Comparison of ENCODE assay signal across 11 cellular contexts in genomic region chr9:78314953-78315870, GRCh38. TPM values are rescaled to one million over a fixed set of nuclear protein-coding genes. Genes with fewer than 3 reads are reported as not detected.
DNase-seq lines count a peak whose midpoint lies in the region; ATAC-seq, FAIRE-seq and TF ChIP-seq lines count a peak whose summit lies in the region.
"Had no signal": no experiment of that assay in that cellular context is flagged by ENCODE, and none has a peak within 500 bp of the region (broad histone marks: within the 10 kb centered on the region; RNA-seq: fewer than 3 reads in every experiment).

No MANE protein-coding gene starts in this region.

- no peak overlapping the region for H2AK5ac ChIP-seq in H9 (ENCODE audit: insufficient read length, low read length)

- no peak overlapping the region for H3K14ac ChIP-seq in H9 (ENCODE audit: insufficient read depth, low read length)

- FAIRE-seq in astrocyte (lab: Jason Lieb, UNC), result no peak

- ATAC-seq in gastroesophageal sphincter, result peak; percentile 13
- ATAC-seq: activated T-helper 17 cell treated with anti-CD3 and anti-CD28 coated beads, Interleukin-2, amount 50 U/mL, for 72 hours had no signal

- H3K4me3 ChIP-seq in astrocyte (ENCODE audit: insufficient read depth, low read depth, low read length) (no peak overlapping the region), gastroesophageal sphincter (no peak overlapping the region)

- H3K23me2 ChIP-seq in H9 (ENCODE audit: insufficient read length, low read depth, low read length, poor library complexity, severe bottlenecking), result no peaks in the 10 kb centered on the region

- no peak for TF ChIP-seq EP300 in gastroesophageal sphincter (IDR thresholded peaks at IDR 0.05)

- H3K4me3 Mint-ChIP-seq in H9, result peak overlapping the region in 1 of 2 experiments; percentile 59; a peak in 2 of 5 replicates
- H3K4me3 Mint-ChIP-seq in astrocyte (ENCODE audit: unreplicated experiment), result peak overlapping the region; percentile 0
- H3K4me3 Mint-ChIP-seq in Calu3 (ENCODE audit: low read depth, unreplicated experiment), result no peak overlapping the region
- H3K4me3 Mint-ChIP-seq: activated T-helper 17 cell treated with anti-CD3 and anti-CD28 coated beads, Interleukin-2, amount 50 U/mL, for 72 hours had no signal

- no peak overlapping the region for H4K91ac ChIP-seq in H9 (ENCODE audit: insufficient read length, low read depth, low read length)

- no peak overlapping the region for H3T11ph ChIP-seq in H9 (ENCODE audit: low read length)

- intact Hi-C loops in Calu3 (cut with micrococcal nuclease; ENCODE audit: unreplicated experiment), result no loop called here

- H3K9ac ChIP-seq in H9 (ENCODE audit: extremely low read depth, insufficient read length, low read length), result no peak overlapping the region
- H3K9ac ChIP-seq in astrocyte (ENCODE audit: low read length), result no peak overlapping the region

- no peak overlapping the region for H3K18ac ChIP-seq in H9 (ENCODE audit: insufficient read length, low read depth, low read length)

- H2BK12ac ChIP-seq in H9 (ENCODE audit: insufficient read length, low read depth, low read length), result no peak overlapping the region

- no peak overlapping the region for H2BK120ac ChIP-seq in H9 (ENCODE audit: low read depth, low read length, poor library complexity, severe bottlenecking)

- peaks cover 5% of the 10 kb centered on the region for H3K36me3 ChIP-seq in astrocyte (ENCODE audit: insufficient read depth, low read length)
- peaks cover 0 to 28% of the 10 kb centered on the region in 2 donors for H3K36me3 ChIP-seq in gastroesophageal sphincter

- H3K27me3 Mint-ChIP-seq in H9 (ENCODE audit: low read depth) (no peaks in the 10 kb centered on the region), astrocyte (ENCODE audit: low read depth, unreplicated experiment) (peaks cover 2% of the 10 kb centered on the region), Calu3 (ENCODE audit: unreplicated experiment) (no peaks in the 10 kb centered on the region)
- H3K27me3 Mint-ChIP-seq: activated T-helper 17 cell treated with anti-CD3 and anti-CD28 coated beads, Interleukin-2, amount 50 U/mL, for 72 hours had no signal

- H3K36me3 Mint-ChIP-seq in H9 (ENCODE audit: insufficient read depth in 1 of 3, low read depth in 3 of 3) (peaks cover 72 to 92% (median 81%) of the 10 kb centered on the region in 3 experiments), astrocyte (ENCODE audit: low read depth, unreplicated experiment) (peaks cover 35% of the 10 kb centered on the region), Calu3 (ENCODE audit: insufficient read depth, unreplicated experiment) (peaks cover 52% of the 10 kb centered on the region)

- H3K27ac Mint-ChIP-seq in H9 (peak overlapping the region; percentile 32 to 85 (median 55); a peak in 4 of 7 replicates), astrocyte (ENCODE audit: unreplicated experiment) (peak overlapping the region; percentile 87), Calu3 (ENCODE audit: unreplicated experiment) (no peak overlapping the region)
- H3K27ac Mint-ChIP-seq: activated T-helper 17 cell treated with anti-CD3 and anti-CD28 coated beads, Interleukin-2, amount 50 U/mL, for 72 hours had no signal

- H3K4me2 ChIP-seq in H9 (ENCODE audit: insufficient read depth, insufficient read length, low read length), result no peak overlapping the region
- H3K4me2 ChIP-seq in astrocyte (ENCODE audit: low read length), result no peak overlapping the region

- no TSS peak for BruUV-seq in Calu3 (replicated peaks; lab: Mats Ljungman, UMichigan)

- H3K79me1 ChIP-seq in H9 (ENCODE audit: insufficient read depth, low read depth, low read length, poor library complexity, severe bottlenecking), result no peaks in the 10 kb centered on the region

- H3K4ac ChIP-seq in H9 (ENCODE audit: low read depth, low read length), result no peak overlapping the region

- CTCF ChIA-PET in Calu3 (lab: Charles Lee), result interaction anchor here (0.6 kb wide), 1 partner anchor 411 kb away, joined by 3 read pairs; no protein-coding TSS in a partner anchor

- no CpG with 5 or more reads among the region's 8 CpGs for WGBS in H9 (ENCODE audit: extremely low coverage, insufficient read length, low lambda C conversion rate)
- 46% methylated on average over 6 of the region's 8 CpGs; no CpG with 5 or more reads in 1 of the 2 donors for WGBS in gastroesophageal sphincter (ENCODE audit: low coverage in 1 of 2), 2 donors

- no peak overlapping the region for H4K5ac ChIP-seq in H9 (ENCODE audit: insufficient read length, low read depth, low read length)

- H3K79me2 ChIP-seq in H9 (ENCODE audit: insufficient read depth, low read length), result no peaks in the 10 kb centered on the region
- H3K79me2 ChIP-seq in astrocyte (ENCODE audit: insufficient read depth, low read length), result no peaks in the 10 kb centered on the region

- no peak overlapping the region for H2AFZ ChIP-seq in H9 (ENCODE audit: low read length)
- no peak overlapping the region for H2AFZ ChIP-seq in astrocyte (ENCODE audit: low read depth, low read length)

- no peak overlapping the region for H2BK15ac ChIP-seq in H9 (ENCODE audit: low read depth, low read length)

- H2BK20ac ChIP-seq in H9 (ENCODE audit: low read depth, low read length, poor library complexity, severe bottlenecking), result no peak overlapping the region

- H2BK5ac ChIP-seq in H9 (ENCODE audit: insufficient read length, low read length), result no peak overlapping the region

- TF ChIP-seq POLR2A in gastroesophageal sphincter (IDR thresholded peaks at IDR 0.05), result no peak

- no peaks in the 10 kb centered on the region for H4K20me1 ChIP-seq in H9 (ENCODE audit: control insufficient read depth, insufficient read depth, insufficient read length)
- H4K20me1 ChIP-seq in astrocyte (ENCODE audit: insufficient read depth, low read length), result no peaks in the 10 kb centered on the region

- H3K4me1 ChIP-seq in H9 (ENCODE audit: insufficient read depth, low read length) (no peaks in the 10 kb centered on the region), astrocyte (ENCODE audit: insufficient read depth, low read length) (no peaks in the 10 kb centered on the region), gastroesophageal sphincter (no peaks in the 10 kb centered on the region)

- no peak for TF ChIP-seq CTCF in H9 (conservative IDR thresholded peaks at IDR 0.05)
- no peak for TF ChIP-seq CTCF in astrocyte (IDR thresholded peaks at IDR 0.05; ENCODE audit: insufficient read depth, low read depth, low read length)
- no peak for TF ChIP-seq CTCF in gastroesophageal sphincter (IDR thresholded peaks at IDR 0.05)
- TF ChIP-seq CTCF in Calu3 (IDR thresholded peaks at IDR 0.05; ENCODE audit: unreplicated experiment), result no peak

- H3K27me3 ChIP-seq in H9 (ENCODE audit: insufficient read depth, low read length) (no peaks in the 10 kb centered on the region), astrocyte (ENCODE audit: insufficient read depth, low read length) (no peaks in the 10 kb centered on the region), gastroesophageal sphincter (no peaks in the 10 kb centered on the region)

- H3K56ac ChIP-seq in H9 (ENCODE audit: insufficient read length, low read depth, low read length), result no peak overlapping the region

- no peaks in the 10 kb centered on the region for H3K9me3 Mint-ChIP-seq in H9
- H3K9me3 Mint-ChIP-seq in astrocyte (ENCODE audit: unreplicated experiment), result no peaks in the 10 kb centered on the region
- H3K9me3 Mint-ChIP-seq in Calu3 (ENCODE audit: low read depth, unreplicated experiment), result no peaks in the 10 kb centered on the region
- H3K9me3 Mint-ChIP-seq: activated T-helper 17 cell treated with anti-CD3 and anti-CD28 coated beads, Interleukin-2, amount 50 U/mL, for 72 hours had no signal

- DNase-seq in AG08396 (ENCODE audit: low spot score) (peak; percentile 65), H9 (no peak), astrocyte (ENCODE audit: low read depth) (peak; percentile 81), Calu3 (no peak), iPS-NIHi7 (ENCODE audit: extremely low spot score) (no peak), H4 (ENCODE audit: low spot score) (no peak), NCI-H2107 (lab: John Stamatoyannopoulos, UW) (no peak)
- DNase-seq: NCI-H1436, T1000 had no signal

- no peaks in the 10 kb centered on the region for H3K9me3 ChIP-seq in H9 (ENCODE audit: control insufficient read depth, low read depth, low read length)
- no peaks in the 10 kb centered on the region for H3K9me3 ChIP-seq in astrocyte (ENCODE audit: insufficient read depth, low read depth, low read length)
- H3K9me3 ChIP-seq in gastroesophageal sphincter, result no peaks in the 10 kb centered on the region

- H3K23ac ChIP-seq in H9 (ENCODE audit: insufficient read length, low read depth, low read length), result no peak overlapping the region

- no peak overlapping the region for H3K27ac ChIP-seq in H9 (ENCODE audit: insufficient read length, low read depth, low read length)
- no peak overlapping the region for H3K27ac ChIP-seq in astrocyte (ENCODE audit: low read depth, low read length)
- H3K27ac ChIP-seq in gastroesophageal sphincter, result no peak overlapping the region

- no peak overlapping the region for H4K8ac ChIP-seq in H9 (replicated peaks; ENCODE audit: insufficient read length, low read depth, low read length)

- H3K4me1 Mint-ChIP-seq in H9, result peaks cover 0 to 8% of the 10 kb centered on the region in 2 experiments; a peak in 2 of 4 replicates
- H3K4me1 Mint-ChIP-seq in astrocyte (ENCODE audit: low read depth, unreplicated experiment), result peaks cover 14% of the 10 kb centered on the region
- H3K4me1 Mint-ChIP-seq in Calu3 (ENCODE audit: low read depth, unreplicated experiment), result no peaks in the 10 kb centered on the region

RNA-seq across cellular contexts. Expression of gene PSAT1, which starts 18.3 kb away (rescaled TPM):
- 215 and 225 TPM in 2 replicates for total RNA-seq in H9 (2021)
- 326 and 335 TPM in 2 replicates for total RNA-seq in astrocyte
- total RNA-seq in gastroesophageal sphincter, result 1 to 10 TPM; 2.5 to 6.6 (median 4.3) TPM
- 56.0 and 69.5 TPM in 2 replicates for total RNA-seq in Calu3 (2022)
- 238 and 323 TPM in 2 replicates for total RNA-seq in H4 (2014; rRNA removed; shearing (Covaris generic))

Comparison
In these comparisons a context has a peak if more than half of its experiments do, and no peak if none do; other contexts are left out.
1. DNase-seq: peak in AG08396 (single experiment) and astrocyte (single experiment); none in H9 (single experiment), Calu3 (single experiment), iPS-NIHi7 (single experiment), H4 (single experiment) and NCI-H2107 (single experiment).